Comparison of ENCODE assay signal across 8 cellular contexts in genomic region chr4:74117024-74117534, GRCh38. TPM values are rescaled to one million over a fixed set of nuclear protein-coding genes. Genes with fewer than 3 reads are reported as not detected.
DNase-seq lines count a peak whose midpoint lies in the region; ATAC-seq and TF ChIP-seq lines count a peak whose summit lies in the region.

No MANE protein-coding gene starts in this region.

- H3K9me3 ChIP-seq in prostate gland = no peaks in the 10 kb centered on the region

- TF ChIP-seq POLR2A in prostate gland (IDR thresholded peaks at IDR 0.05) = no peak

- DNase-seq in Daoy (ENCODE audit: low read depth) (peak; percentile 81), SW480 (ENCODE audit: low spot score) (peak; percentile 39), glomerular visceral epithelial cell (ENCODE audit: extremely low spot score) (peak; percentile 90), prostate gland (ENCODE audit: low spot score) (peak; percentile 75), NCI-H2227 (lab: John Stamatoyannopoulos, UW; ENCODE audit: unreplicated experiment) (no peak), RPMI8226 (no peak)
- no peak for DNase-seq in stimulated activated naive CD8-positive, alpha-beta T cell treated with anti-CD3 and anti-CD28 coated beads, Interleukin-15, Interleukin-2, amounts not matched to agents 100 U/mL and 50 U/mL, for 24 hours

- TF ChIP-seq CTCF in prostate gland (IDR thresholded peaks at IDR 0.05) = no peak

- intact Hi-C loops in prostate gland (cut with DNase I) = no loop called here

- peak overlapping the region; percentile 0 to 45 for H3K27ac ChIP-seq in prostate gland

- WGBS in prostate gland = 15% methylated on average over 3 of the region's 3 CpGs

- no peak for ATAC-seq in HG02852 (IDR thresholded peaks at IDR 0.05; ENCODE audit: unreplicated experiment)
- no peak for ATAC-seq in stimulated activated naive CD8-positive, alpha-beta T cell treated with anti-CD3 and anti-CD28 coated beads, Interleukin-15, Interleukin-2, amounts not matched to agents 100 U/mL and 50 U/mL, for 24 hours

- H3K36me3 ChIP-seq in prostate gland = no peaks in the 10 kb centered on the region

- H3K4me3 ChIP-seq in prostate gland = no peak overlapping the region

- H3K4me1 ChIP-seq in prostate gland (replicated peaks) = no peaks in the 10 kb centered on the region

- H3K27me3 ChIP-seq in prostate gland (replicated peaks; ENCODE audit: insufficient read depth) = no peaks in the 10 kb centered on the region

RNA-seq across cellular contexts. Expression of gene CXCL2, which starts 18.1 kb away (rescaled TPM):
- 1.0 and 1.1 TPM in 2 replicates for total RNA-seq in Daoy (2014; rRNA removed; shearing (Covaris generic))
- 1 to 10 TPM in 1 of 2 donors, under 1 TPM in 1; 0.62 to 9.3 TPM for total RNA-seq in prostate gland

RNA-seq across cellular contexts. Expression of gene MTHFD2L, which starts 40.8 kb away (rescaled TPM):
- total RNA-seq in Daoy (2014; rRNA removed; shearing (Covaris generic)) = 7.9 and 16.3 TPM in 2 replicates
- 10 to 100 TPM; 15.8 to 19.9 TPM for total RNA-seq in prostate gland

Comparison
In these comparisons a context has a peak if more than half of its experiments do, and no peak if none do; other contexts are left out.
1. DNase-seq: peak in Daoy (single experiment), SW480 (single experiment), glomerular visceral epithelial cell (single experiment) and prostate gland (single experiment); none in NCI-H2227 (single experiment), RPMI8226 (single experiment) and stimulated activated naive CD8-positive, alpha-beta T cell treated with anti-CD3 and anti-CD28 coated beads, Interleukin-15, Interleukin-2, amounts not matched to agents 100 U/mL and 50 U/mL, for 24 hours (single experiment).